ENCODE assay signal across 8 cellular contexts in genomic region chr3:170357920-170358854, GRCh38. TPM values are rescaled to one million over a fixed set of nuclear protein-coding genes. Genes with fewer than 3 reads are reported as not detected.
DNase-seq lines count a peak whose midpoint lies in the region; ATAC-seq and TF ChIP-seq lines count a peak whose summit lies in the region.

No MANE protein-coding gene starts in this region.

- TF ChIP-seq CTCF in progenitor cell of endocrine pancreas (IDR thresholded peaks at IDR 0.05; ENCODE audit: unreplicated experiment) (peak; percentile 56), upper lobe of right lung (IDR thresholded peaks at IDR 0.05) (peak; percentile 2)

- no peaks in the 10 kb centered on the region for H3K9me3 Mint-ChIP-seq in progenitor cell of endocrine pancreas (ENCODE audit: low read depth)

- peak; percentile 9 to 83 (median 67) for DNase-seq in C1 segment of cervical spinal cord (lab: John Stamatoyannopoulos, UW)
- DNase-seq in activated naive CD8-positive, alpha-beta T cell treated with anti-CD3 and anti-CD28 coated beads, Interleukin-2, amount 50 U/mL, for 16 hours (ENCODE audit: low read depth, low spot score) = peak; percentile 34
- peak; percentile 92 for DNase-seq in left cardiac atrium
- peak; percentile 87 for DNase-seq in progenitor cell of endocrine pancreas (ENCODE audit: low spot score, unreplicated experiment)
- peak; percentile 95 for DNase-seq in upper lobe of right lung

- peaks cover 15% of the 10 kb centered on the region for H3K36me3 Mint-ChIP-seq in progenitor cell of endocrine pancreas (ENCODE audit: insufficient read depth)

- peak overlapping the region; percentile 61 for H3K9ac ChIP-seq in HUES6 (ENCODE audit: low read length)

- no peaks in the 10 kb centered on the region for H3K27me3 Mint-ChIP-seq in progenitor cell of endocrine pancreas

- H3K27me3 ChIP-seq in HUES6 (ENCODE audit: control insufficient read depth, insufficient read depth, low read length) (no peaks in the 10 kb centered on the region), upper lobe of right lung (no peaks in the 10 kb centered on the region)

- H3K27ac Mint-ChIP-seq in progenitor cell of endocrine pancreas = peak overlapping the region; percentile 98

- H3K9me3 ChIP-seq in HUES6 (ENCODE audit: control insufficient read depth, insufficient read depth, low read depth, low read length) (no peaks in the 10 kb centered on the region), upper lobe of right lung (no peaks in the 10 kb centered on the region)

- H3K36me3 ChIP-seq in HUES6 (ENCODE audit: control insufficient read depth, insufficient read depth, low read length) (peaks cover 38% of the 10 kb centered on the region), upper lobe of right lung (peaks cover 12% of the 10 kb centered on the region)

- H3K27ac ChIP-seq in HUES6 (ENCODE audit: low read depth, low read length) (peak overlapping the region; percentile 98), upper lobe of right lung (peak overlapping the region; percentile 99)

- peak overlapping the region; percentile 94 for H3K4me3 Mint-ChIP-seq in progenitor cell of endocrine pancreas (ENCODE audit: low read depth)

- H3K4me3 ChIP-seq in HUES6 (ENCODE audit: low read depth, low read length) = peak overlapping the region; percentile 73
- peak overlapping the region; percentile 97 for H3K4me3 ChIP-seq in upper lobe of right lung

- H3K4me1 ChIP-seq in HUES6 (ENCODE audit: control insufficient read depth, insufficient read depth, low read length) = peaks cover 38% of the 10 kb centered on the region
- H3K4me1 ChIP-seq in upper lobe of right lung = peaks cover 45% of the 10 kb centered on the region

- ATAC-seq in GM19395 (IDR thresholded peaks at IDR 0.05; ENCODE audit: unreplicated experiment) (peak; percentile 24), SK-N-SH treated with all-trans-retinoic acid at 6 μM for 48 hours (peak; percentile 45), left cardiac atrium (peak; percentile 34 to 53), upper lobe of right lung (peak; percentile 65)

- intact Hi-C loops in left cardiac atrium (cut with DNase I) = loop anchor here (5.0 to 10.0 kb wide), 2 partner anchors 46 to 173 kb away; partner anchors contain the start of gene PHC3 (in 1 of the 2)
- intact Hi-C loops in upper lobe of right lung (cut with DNase I) = no loop called here

- H3K4me1 Mint-ChIP-seq in progenitor cell of endocrine pancreas (ENCODE audit: low read depth) = peaks cover 55% of the 10 kb centered on the region

TF ChIP-seq in SK-N-SH treated with all-trans-retinoic acid at 6 μM for 48 hours, 23 proteins besides CTCF, POLR2A, EP300 and RAD21:
- TF ChIP-seq ZNF70 (CRISPR knock-in tag; IDR thresholded peaks at IDR 0.05) (0 out of 2 replicates have a peak, but pooled peaks have one; percentile 3), OSR1 (CRISPR knock-in tag; IDR thresholded peaks at IDR 0.05) (no peak), ZNF8 (CRISPR knock-in tag; IDR thresholded peaks at IDR 0.05) (peak; percentile 15; the same call in 1 of the 2 replicates), ESRRG (CRISPR knock-in tag; IDR thresholded peaks at IDR 0.05) (0 out of 2 replicates have a peak, but pooled peaks have one; percentile 43), PATZ1 (CRISPR knock-in tag; IDR thresholded peaks at IDR 0.05; ENCODE audit: borderline replicate concordance) (peak; percentile 98), GLIS3 (CRISPR knock-in tag; IDR thresholded peaks at IDR 0.05) (peak; percentile 55), PPARA (CRISPR knock-in tag; IDR thresholded peaks at IDR 0.05; ENCODE audit: borderline replicate concordance) (no peak)

RNA-seq across cellular contexts. Expression of gene SKIL, which starts 0.7 kb away (rescaled TPM):
- total RNA-seq in left cardiac atrium = 10 to 100 TPM; 19.8 to 46.5 TPM
- total RNA-seq in progenitor cell of endocrine pancreas = 98.0 and 99.4 TPM in 2 replicates
- 89.4 TPM for total RNA-seq in upper lobe of right lung

Comparison
In these comparisons a context has a peak if more than half of its experiments do, and no peak if none do; other contexts are left out.
1. Peak in every context shown above with its lines: DNase-seq, ATAC-seq, H3K4me3 ChIP-seq and H3K27ac ChIP-seq.
2. DNase-seq: peak in every context shown above with its lines; median percentile 95 in upper lobe of right lung; 92 in left cardiac atrium; 87 in progenitor cell of endocrine pancreas; 67 in C1 segment of cervical spinal cord; 34 in activated naive CD8-positive, alpha-beta T cell treated with anti-CD3 and anti-CD28 coated beads, Interleukin-2, amount 50 U/mL, for 16 hours.